23 cellular contexts compared by ENCODE assay signal in the genomic region with DNA sequence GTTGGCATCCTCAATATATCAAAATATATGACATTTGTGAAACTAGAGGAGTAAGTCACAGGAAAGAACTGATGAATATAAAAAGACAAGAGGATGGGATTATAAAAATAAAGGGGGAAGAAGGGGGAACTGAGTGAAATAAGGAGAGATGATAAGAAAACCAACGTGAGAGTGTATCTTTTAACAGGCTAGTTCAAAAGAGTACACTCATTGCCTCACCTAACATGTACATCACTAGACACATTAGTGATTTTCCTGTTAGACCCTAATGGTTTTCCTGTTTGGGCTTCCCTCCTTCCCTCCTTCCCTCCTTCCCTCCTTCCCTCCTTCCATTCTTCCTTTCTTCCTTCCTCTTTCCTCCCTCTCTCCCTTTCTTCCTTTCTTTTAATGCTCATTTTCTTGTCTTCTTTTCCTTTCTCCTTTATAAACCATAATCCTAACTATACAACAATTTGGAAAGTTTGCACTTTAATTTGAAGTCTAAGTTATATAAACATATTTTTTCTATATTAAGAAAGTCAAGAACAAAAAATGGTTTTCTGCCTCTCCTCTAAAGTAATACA.
"Had no signal": no experiment of that assay in that cellular context is flagged by ENCODE, and none has a peak within 500 bp of the region (broad histone marks: within the 10 kb centered on the region; RNA-seq: fewer than 3 reads in every experiment).

No MANE protein-coding gene starts in this region.

- H3K9me3 Mint-ChIP-seq: activated B cell treated with CpG ODN at 0.5 μM for 24 hours; activated CD4-positive, alpha-beta T cell treated with anti-CD3 and anti-CD28 coated beads, Interleukin-2, amount 10 ng/mL, durations not matched to agents 24 days and 14 days; activated naive CD8-positive, alpha-beta T cell treated with anti-CD3 and anti-CD28 coated beads, Interleukin-2, amount 10 ng/mL, durations not matched to agents 7 days and 5 days; T-helper 1 cell treated with Interleukin-12 subunit alpha and Interleukin-12 subunit beta and Interleukin-4 antibody, amounts not matched to agents 30 μg/mL and 1 μg/mL, for 36 hours had no signal

- H3K27me3 ChIP-seq: body of pancreas, SJCRH30 had no signal

- H3K36me3 Mint-ChIP-seq: activated naive CD8-positive, alpha-beta T cell treated with anti-CD3 and anti-CD28 coated beads, Interleukin-2, amount 10 ng/mL, durations not matched to agents 7 days and 5 days had no signal

- ATAC-seq: body of pancreas had no signal

- DNase-seq: activated B cell treated with CpG ODN at 0.5 μM for 24 hours; activated CD4-positive, alpha-beta T cell treated with anti-CD3 and anti-CD28 coated beads for 1 hour; activated CD4-positive, alpha-beta T cell treated with anti-CD3 and anti-CD28 coated beads, Interleukin-2, amount 10 ng/mL, durations not matched to agents 24 days and 14 days; activated CD4-positive, alpha-beta T cell treated with anti-CD3 and anti-CD28 coated beads, Interleukin-2, amount 50 U/mL, for 48 hours; activated naive CD4-positive, alpha-beta T cell treated with anti-CD3 and anti-CD28 coated beads, Interleukin-2, amount 50 U/mL, for 16 hours; activated naive CD8-positive, alpha-beta T cell treated with anti-CD3 and anti-CD28 coated beads, Interleukin-2, amount 10 ng/mL, durations not matched to agents 7 days and 5 days; activated T-cell treated with anti-CD3 and anti-CD28 coated beads for 4 hours; activated T-cell treated with anti-CD3 and anti-CD28 coated beads, Interleukin-2, amount 50 U/mL, for 48 hours; aorta; body of pancreas; central memory CD4-positive, alpha-beta T cell; MM.1S; NCI-H1105; NCI-H1436; NCI-H1694 treated with DMSO at 0.1 percent for 48 hours; NCI-H2029 treated with DMSO at 0.1 percent for 48 hours; NCI-H345; NCI-H510A; NCI-H526 treated with DMSO at 0.1 percent for 48 hours; NCI-H82; SJCRH30 had no signal

- FAIRE-seq: bronchial epithelial cell had no signal

- H3K9me3 ChIP-seq: body of pancreas, SJCRH30 had no signal

- H3K4me3 Mint-ChIP-seq: activated B cell treated with CpG ODN at 0.5 μM for 24 hours; activated CD4-positive, alpha-beta T cell treated with anti-CD3 and anti-CD28 coated beads, Interleukin-2, amount 10 ng/mL, durations not matched to agents 24 days and 14 days; activated naive CD8-positive, alpha-beta T cell treated with anti-CD3 and anti-CD28 coated beads, Interleukin-2, amount 10 ng/mL, durations not matched to agents 7 days and 5 days; T-helper 1 cell treated with Interleukin-12 subunit alpha and Interleukin-12 subunit beta and Interleukin-4 antibody, amounts not matched to agents 30 μg/mL and 1 μg/mL, for 36 hours had no signal

- H3K4me3 ChIP-seq: body of pancreas, SJCRH30 had no signal

- H3K4me1 Mint-ChIP-seq: activated B cell treated with CpG ODN at 0.5 μM for 24 hours; activated CD4-positive, alpha-beta T cell treated with anti-CD3 and anti-CD28 coated beads, Interleukin-2, amount 10 ng/mL, durations not matched to agents 24 days and 14 days; activated naive CD8-positive, alpha-beta T cell treated with anti-CD3 and anti-CD28 coated beads, Interleukin-2, amount 10 ng/mL, durations not matched to agents 7 days and 5 days had no signal

- H3K27ac ChIP-seq: SJCRH30 had no signal

- H3K27ac Mint-ChIP-seq: activated B cell treated with CpG ODN at 0.5 μM for 24 hours; activated CD4-positive, alpha-beta T cell treated with anti-CD3 and anti-CD28 coated beads, Interleukin-2, amount 10 ng/mL, durations not matched to agents 24 days and 14 days; activated naive CD8-positive, alpha-beta T cell treated with anti-CD3 and anti-CD28 coated beads, Interleukin-2, amount 10 ng/mL, durations not matched to agents 7 days and 5 days; T-helper 1 cell treated with Interleukin-12 subunit alpha and Interleukin-12 subunit beta and Interleukin-4 antibody, amounts not matched to agents 30 μg/mL and 1 μg/mL, for 36 hours had no signal

- H3K4me1 ChIP-seq: body of pancreas, SJCRH30 had no signal

- H3K36me3 ChIP-seq: SJCRH30 had no signal
